Comparison of ENCODE assay signal across 8 cellular contexts in the genomic region with DNA sequence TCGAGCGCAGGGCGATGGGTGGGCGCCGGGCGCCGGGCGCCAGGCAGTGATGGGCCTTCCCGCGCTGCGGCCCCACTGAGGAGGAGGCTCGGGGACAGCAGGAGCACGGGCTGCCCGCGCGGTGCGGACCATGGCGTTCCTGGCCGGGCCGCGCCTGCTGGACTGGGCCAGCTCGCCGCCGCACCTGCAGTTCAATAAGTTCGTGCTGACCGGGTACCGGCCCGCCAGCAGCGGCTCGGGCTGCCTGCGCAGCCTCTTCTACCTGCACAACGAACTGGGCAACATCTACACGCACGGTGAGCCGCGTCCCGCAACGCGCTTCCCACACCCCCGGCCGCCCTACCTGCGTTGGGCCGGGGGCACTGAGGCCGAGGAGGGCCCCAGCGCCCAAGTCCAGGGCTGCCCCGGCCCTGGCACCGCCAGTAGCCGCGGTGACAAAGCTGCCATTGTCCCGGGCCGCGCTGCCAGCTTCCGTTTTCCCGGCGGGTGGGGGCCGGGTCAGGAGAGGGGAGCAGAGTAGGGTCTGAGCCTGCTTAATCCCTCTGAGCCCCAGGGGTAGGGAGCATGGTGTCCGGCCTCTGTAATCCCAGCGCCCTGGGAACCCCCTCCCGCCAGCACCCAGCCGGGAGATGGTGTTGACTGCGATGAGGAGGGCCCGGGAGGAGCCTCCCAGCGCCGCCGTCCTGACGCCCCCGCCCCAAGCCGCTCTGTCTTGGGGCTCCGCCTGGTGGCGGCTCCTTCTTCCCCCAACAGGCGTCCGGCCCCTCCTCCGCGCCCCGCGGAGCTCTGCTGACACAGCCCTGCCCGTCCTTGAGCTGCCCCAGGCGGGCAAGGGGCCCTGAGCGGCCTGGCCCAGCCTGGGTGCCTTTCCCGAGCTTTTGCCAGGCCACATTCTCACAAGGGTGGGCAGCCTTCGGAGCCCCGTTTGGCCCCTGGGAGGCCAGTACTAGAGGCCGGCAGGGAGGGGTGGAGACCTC.
A peak's percentile ranks its signal among the peaks of the same experiment; 100 is the strongest.
DNase-seq lines count a peak whose midpoint lies in the region; ATAC-seq lines count a peak whose summit lies in the region.

No MANE protein-coding gene starts in this region.

- peak; percentile 15 for ATAC-seq in HG03025 (IDR thresholded peaks at IDR 0.05; ENCODE audit: low FRiP score, unreplicated experiment)

- peak; percentile 39 to 67 for DNase-seq in NCI-H187 (lab: John Stamatoyannopoulos, UW)
- DNase-seq in NCI-H187 treated with DMSO at 0.1 percent for 48 hours (lab: John Stamatoyannopoulos, UW): no peak
- peak; percentile 75 for DNase-seq in NOMO-1 (lab: John Stamatoyannopoulos, UW; ENCODE audit: unreplicated experiment in 2 of 2)
- DNase-seq in activated CD8-positive, alpha-beta memory T cell treated with anti-CD3 and anti-CD28 coated beads for 48 hours (ENCODE audit: low read depth in 2 of 3, low spot score in 2 of 3): peak in 2 of 3 experiments; percentile 63 to 74
- peak; percentile 70 for DNase-seq in epidermal melanocyte (ENCODE audit: insufficient read length, low spot score)
- DNase-seq in middle frontal gyrus (ENCODE audit: extremely low spot score, low spot score): peak; percentile 45
- DNase-seq in stimulated activated CD8-positive, alpha-beta memory T cell treated with anti-CD3 and anti-CD28 coated beads, Interleukin-7, amount 100 ng/mL, for 24 hours (ENCODE audit: low read depth): peak; percentile 51
